ENCODE assay signal across 8 cellular contexts in genomic region chr14:69191340-69192111, GRCh38. TPM values are rescaled to one million over a fixed set of nuclear protein-coding genes. Genes with fewer than 3 reads are reported as not detected.
DNase-seq lines count a peak whose midpoint lies in the region; ATAC-seq and TF ChIP-seq lines count a peak whose summit lies in the region.

Gene EXD2, plus strand, starts transcription at chr14:69191498. Its CDS starts 17,973 bp downstream, at chr14:69209471.

- peak within 1 kb of the TSS; percentile 82 for H3K4me3 ChIP-seq in DOHH2 (ENCODE audit: low read length)
- peak within 1 kb of the TSS; percentile 60 for H3K4me3 ChIP-seq in GM23338
- peak within 1 kb of the TSS; percentile 78 for H3K4me3 ChIP-seq in SJSA1
- peak within 1 kb of the TSS; percentile 72 to 76 for H3K4me3 ChIP-seq in neutrophil (ENCODE audit: low read depth in 1 of 2, low read length in 1 of 2)

- H3K27ac Mint-ChIP-seq in GM23338, result peak within 1 kb of the TSS; percentile 97
- peak within 1 kb of the TSS; percentile 83 for H3K27ac Mint-ChIP-seq in activated naive CD4-positive, alpha-beta T cell treated with anti-CD3 and anti-CD28 coated beads, Interleukin-2, amount 10 ng/mL, durations not matched to agents 7 days and 5 days

- CTCF ChIA-PET in activated naive CD4-positive, alpha-beta T cell treated with anti-CD3 and anti-CD28 coated beads, Interleukin-2, amount 10 ng/mL, durations not matched to agents 7 days and 5 days (lab: Charles Lee), result interaction anchor here (1.1 to 1.4 kb wide), 2 partner anchors 41 to 62 kb away, joined by 4 to 7 read pairs; no protein-coding TSS in a partner anchor

- H3K4me1 Mint-ChIP-seq in GM23338, result peaks cover 13% of the 10 kb centered on the region
- peaks cover 29% of the 10 kb centered on the region for H3K4me1 Mint-ChIP-seq in activated naive CD4-positive, alpha-beta T cell treated with anti-CD3 and anti-CD28 coated beads, Interleukin-2, amount 10 ng/mL, durations not matched to agents 7 days and 5 days

- peak; percentile 96 for ATAC-seq in GM23338

- H3K4me1 ChIP-seq in DOHH2 (ENCODE audit: control insufficient read depth, low read length), result peaks cover 19% of the 10 kb centered on the region
- H3K4me1 ChIP-seq in GM23338 (ENCODE audit: insufficient read depth), result no peaks in the 10 kb centered on the region; the same call in 1 of the 2 replicates
- H3K4me1 ChIP-seq in SJSA1 (replicated peaks), result peaks cover 12% of the 10 kb centered on the region
- H3K4me1 ChIP-seq in neutrophil (ENCODE audit: control insufficient read depth in 1 of 2, insufficient read depth in 1 of 2, low read depth in 1 of 2, low read length in 1 of 2), result peaks cover 9 to 12% of the 10 kb centered on the region in 2 experiments

- H2AFZ ChIP-seq in GM23338, result peak within 1 kb of the TSS; percentile 26

- H3K4me2 ChIP-seq in DOHH2 (ENCODE audit: low read length) (peak within 1 kb of the TSS; percentile 76), GM23338 (peak within 1 kb of the TSS; percentile 79)

- peak; percentile 97 for DNase-seq in GM23338 (ENCODE audit: low spot score)
- peak; percentile 94 for DNase-seq in LoVo (ENCODE audit: low spot score)
- peak; percentile 52 to 74 for DNase-seq in SJSA1 (ENCODE audit: low read depth in 1 of 2, low spot score in 2 of 2)
- DNase-seq in activated naive CD4-positive, alpha-beta T cell treated with anti-CD3 and anti-CD28 coated beads, Interleukin-2, amount 10 ng/mL, durations not matched to agents 7 days and 5 days, result peak; percentile 80
- DNase-seq in germinal center (ENCODE audit: low spot score), result peak; percentile 82
- peak; percentile 25 to 92 (median 80) for DNase-seq in substantia nigra (lab: John Stamatoyannopoulos, UW)

- H3K9me3 ChIP-seq in DOHH2 (ENCODE audit: control insufficient read depth, insufficient read depth, low read length), result no peaks in the 10 kb centered on the region
- H3K9me3 ChIP-seq in SJSA1 (replicated peaks), result no peaks in the 10 kb centered on the region
- no peaks in the 10 kb centered on the region for H3K9me3 ChIP-seq in neutrophil

- H3K27me3 Mint-ChIP-seq in GM23338 (ENCODE audit: insufficient read depth, low read depth, poor library complexity), result peaks cover 3% of the 10 kb centered on the region
- peaks cover 22% of the 10 kb centered on the region for H3K27me3 Mint-ChIP-seq in activated naive CD4-positive, alpha-beta T cell treated with anti-CD3 and anti-CD28 coated beads, Interleukin-2, amount 10 ng/mL, durations not matched to agents 7 days and 5 days

- no peak within 1 kb of the TSS for H3K27ac ChIP-seq in DOHH2 (ENCODE audit: low read depth, low read length)
- peak within 1 kb of the TSS; percentile 89 for H3K27ac ChIP-seq in GM23338 (ENCODE audit: low read depth)
- H3K27ac ChIP-seq in SJSA1, result peak within 1 kb of the TSS; percentile 35; the same call in 1 of the 2 replicates
- H3K27ac ChIP-seq in neutrophil, result no peak within 1 kb of the TSS
- H3K27ac ChIP-seq in substantia nigra (ENCODE audit: low read depth, low read length, poor library complexity, severe bottlenecking), result peak within 1 kb of the TSS; percentile 71

- H3K27me3 ChIP-seq in DOHH2 (ENCODE audit: control insufficient read depth, low read length) (no peaks in the 10 kb centered on the region), GM23338 (ENCODE audit: insufficient read depth) (no peaks in the 10 kb centered on the region), SJSA1 (replicated peaks) (no peaks in the 10 kb centered on the region), neutrophil (no peaks in the 10 kb centered on the region)

- H3K79me2 ChIP-seq in DOHH2 (ENCODE audit: control insufficient read depth, low read length) (peaks cover 5% of the 10 kb centered on the region; the same call in 1 of the 2 replicates), GM23338 (replicated peaks; ENCODE audit: insufficient read depth) (peaks cover 35% of the 10 kb centered on the region)

- H3K9me2 ChIP-seq in DOHH2 (replicated peaks; ENCODE audit: control insufficient read depth, low read length) (no peaks in the 10 kb centered on the region), GM23338 (ENCODE audit: insufficient read depth) (no peaks in the 10 kb centered on the region)

- H3K36me3 ChIP-seq in DOHH2 (ENCODE audit: control insufficient read depth, low read length), result no peaks in the 10 kb centered on the region
- no peaks in the 10 kb centered on the region for H3K36me3 ChIP-seq in GM23338 (ENCODE audit: insufficient read depth)
- H3K36me3 ChIP-seq in SJSA1, result peaks cover 7% of the 10 kb centered on the region
- H3K36me3 ChIP-seq in neutrophil, result no peaks in the 10 kb centered on the region

- H3K4me3 Mint-ChIP-seq in GM23338, result peak within 1 kb of the TSS; percentile 91
- H3K4me3 Mint-ChIP-seq in activated naive CD4-positive, alpha-beta T cell treated with anti-CD3 and anti-CD28 coated beads, Interleukin-2, amount 10 ng/mL, durations not matched to agents 7 days and 5 days, result peak within 1 kb of the TSS; percentile 87

- TF ChIP-seq CTCF in DOHH2 (IDR thresholded peaks at IDR 0.05; ENCODE audit: low read depth, low read length, poor library complexity, severe bottlenecking) (no peak), GM23338 (conservative IDR thresholded peaks at IDR 0.05; ENCODE audit: low read depth in 2 of 2) (no peak), neutrophil (IDR thresholded peaks at IDR 0.05) (no peak)

- H4K20me1 ChIP-seq in DOHH2 (ENCODE audit: control insufficient read depth, insufficient read depth, low read depth, low read length) (no peaks in the 10 kb centered on the region), GM23338 (replicated peaks; ENCODE audit: insufficient read depth) (no peaks in the 10 kb centered on the region)

- peaks cover 6% of the 10 kb centered on the region; the same call in 1 of the 2 replicates for H3F3A ChIP-seq in DOHH2 (ENCODE audit: control insufficient read depth, insufficient read depth)
- no peaks in the 10 kb centered on the region for H3F3A ChIP-seq in GM23338 (replicated peaks; ENCODE audit: low read depth)

- no peaks in the 10 kb centered on the region for H3K36me3 Mint-ChIP-seq in GM23338 (ENCODE audit: low read depth)
- no peaks in the 10 kb centered on the region for H3K36me3 Mint-ChIP-seq in activated naive CD4-positive, alpha-beta T cell treated with anti-CD3 and anti-CD28 coated beads, Interleukin-2, amount 10 ng/mL, durations not matched to agents 7 days and 5 days

- no peaks in the 10 kb centered on the region for H3K9me3 Mint-ChIP-seq in GM23338
- no peaks in the 10 kb centered on the region for H3K9me3 Mint-ChIP-seq in activated naive CD4-positive, alpha-beta T cell treated with anti-CD3 and anti-CD28 coated beads, Interleukin-2, amount 10 ng/mL, durations not matched to agents 7 days and 5 days

TF ChIP-seq in GM23338, 12 proteins besides CTCF, POLR2A, EP300 and RAD21 (continues in another document):
- peak; percentile 92 for TF ChIP-seq ETS1 (IDR thresholded peaks at IDR 0.05)
- no peak for TF ChIP-seq EZH2 (IDR thresholded peaks at IDR 0.05; ENCODE audit: low read depth, unreplicated experiment)
- TF ChIP-seq EZH2phosphoT487 (IDR thresholded peaks at IDR 0.05; ENCODE audit: unreplicated experiment), result no peak
- peak; percentile 81 for TF ChIP-seq CREB1 (CRISPR knock-in tag; IDR thresholded peaks at IDR 0.05; ENCODE audit: low read depth)

RNA-seq across cellular contexts. Expression of gene EXD2, which starts in this region (rescaled TPM):
- total RNA-seq in GM23338 (2014; rRNA removed; shearing (Covaris generic)), result 20.9 and 23.3 TPM in 2 replicates
- polyA plus RNA-seq in GM23338 (2016; fragmentation: Nextera tagmentation; extraction: Ambion mirVana), result 9.9 and 10.3 TPM in 2 replicates
- 7.8 and 8.6 TPM in 2 replicates for total RNA-seq in SJSA1 (2014; rRNA removed; shearing (Covaris generic))

Comparison
In these comparisons a context has a peak if more than half of its experiments do, and no peak if none do; other contexts are left out.
1. H3K27ac ChIP-seq: peak in GM23338 (single experiment), SJSA1 (single experiment) and substantia nigra (single experiment); none in DOHH2 (single experiment) and neutrophil (single experiment).
2. Peak in every context shown above with its lines, with median percentiles within 50 percentile points of each other: H3K4me3 ChIP-seq and DNase-seq.